Comparison of ENCODE assay signal across 8 cellular contexts in the genomic region with DNA sequence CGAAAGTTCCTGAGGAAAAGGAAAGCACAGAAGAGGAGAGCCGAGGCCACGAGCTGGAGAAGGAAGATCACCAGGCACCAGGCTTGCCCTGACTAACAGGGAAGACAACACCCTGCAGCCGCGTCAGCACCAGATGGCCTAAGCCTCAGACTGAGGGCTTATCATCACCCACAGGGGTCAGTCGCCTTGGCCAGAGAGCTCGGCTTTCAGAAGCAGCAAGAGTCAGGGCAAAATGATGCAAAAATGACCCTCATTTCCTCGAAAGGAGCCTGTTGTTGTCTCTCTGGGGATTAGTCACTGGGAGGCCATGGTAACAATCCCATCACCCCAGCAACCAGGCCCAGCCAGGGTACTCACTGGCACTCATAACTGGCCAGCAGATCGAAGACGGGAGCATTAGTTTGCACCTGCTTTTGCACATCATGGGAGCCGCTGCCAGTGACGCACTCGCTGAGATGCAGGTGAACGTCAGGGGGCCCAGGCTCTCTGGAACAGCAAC. TPM values are rescaled to one million over a fixed set of nuclear protein-coding genes. Genes with fewer than 3 reads are reported as not detected.
DNase-seq lines count a peak whose midpoint lies in the region; ATAC-seq and TF ChIP-seq lines count a peak whose summit lies in the region.

No MANE protein-coding gene starts in this region.

- peaks cover 4 to 46% (median 22%) of the 10 kb centered on the region in 5 donors for H3K36me3 Mint-ChIP-seq in naive thymus-derived CD4-positive, alpha-beta T cell

- H3K9me3 ChIP-seq in esophagus (ENCODE audit: control insufficient read depth in 2 of 2, insufficient read depth in 1 of 2, low read depth in 1 of 2, low read length in 1 of 2) = no peaks in the 10 kb centered on the region
- no peaks in the 10 kb centered on the region for H3K9me3 ChIP-seq in naive thymus-derived CD4-positive, alpha-beta T cell (ENCODE audit: control insufficient read depth in 2 of 3, low read length in 3 of 3)

- peaks cover 0 to 16% (median 0%) of the 10 kb centered on the region in 7 donors for H3K4me1 Mint-ChIP-seq in naive thymus-derived CD4-positive, alpha-beta T cell

- peak overlapping the region; percentile 26 to 87 for H3K27ac ChIP-seq in esophagus (ENCODE audit: low read depth in 2 of 2, low read length in 1 of 2)
- no peak overlapping the region for H3K27ac ChIP-seq in naive thymus-derived CD4-positive, alpha-beta T cell (ENCODE audit: low read depth, low read length)

- CTCF ChIA-PET in BJ (lab: Yijun Ruan, JAX) = interaction anchor here (1.0 to 1.9 kb wide), 3 partner anchors 39 to 322 kb away, joined by 3 to 5 read pairs (median 4); no protein-coding TSS in a partner anchor
- CTCF ChIA-PET in naive thymus-derived CD4-positive, alpha-beta T cell (lab: Charles Lee) = no interaction called here

- peak; percentile 90 for DNase-seq in BJ (ENCODE audit: low read depth)
- DNase-seq in NCI-H82 treated with DMSO at 0.1 percent for 48 hours (lab: John Stamatoyannopoulos, UW; ENCODE audit: unreplicated experiment) = peak; percentile 41
- no peak for DNase-seq in naive thymus-derived CD4-positive, alpha-beta T cell
- DNase-seq in GF-D8 (lab: John Stamatoyannopoulos, UW) = no peak
- no peak for DNase-seq in GM19238 (ENCODE audit: insufficient read length, low spot score)

- WGBS in esophagus, 2 donors = 69% methylated on average over 14 of the region's 14 CpGs

- H3K27me3 ChIP-seq in BJ (ENCODE audit: control insufficient read depth, insufficient read depth, low read length) = no peaks in the 10 kb centered on the region
- H3K27me3 ChIP-seq in esophagus (ENCODE audit: control insufficient read depth in 1 of 2, insufficient read depth in 2 of 2, low read length in 2 of 2) = no peaks in the 10 kb centered on the region
- H3K27me3 ChIP-seq in naive thymus-derived CD4-positive, alpha-beta T cell (ENCODE audit: control insufficient read depth in 2 of 2, insufficient read depth in 2 of 2, low read length in 2 of 2) = no peaks in the 10 kb centered on the region

- H3K4me3 Mint-ChIP-seq in naive thymus-derived CD4-positive, alpha-beta T cell = no peak overlapping the region

- ATAC-seq in naive thymus-derived CD4-positive, alpha-beta T cell = peak; percentile 62
- ATAC-seq in GM18520 (IDR thresholded peaks at IDR 0.05; ENCODE audit: unreplicated experiment) = no peak
- ATAC-seq in HG02870 (IDR thresholded peaks at IDR 0.05; ENCODE audit: unreplicated experiment) = no peak

- H3K9me3 Mint-ChIP-seq in naive thymus-derived CD4-positive, alpha-beta T cell = peaks cover 0 to 2% (median 0%) of the 10 kb centered on the region in 11 donors

- no peaks in the 10 kb centered on the region for H3K27me3 Mint-ChIP-seq in naive thymus-derived CD4-positive, alpha-beta T cell

- intact Hi-C loops in naive thymus-derived CD4-positive, alpha-beta T cell (cut with micrococcal nuclease) = no loop called here

- peak; percentile 31; the same call in 1 of the 2 replicates for TF ChIP-seq CTCF in BJ (IDR thresholded peaks at IDR 0.05; ENCODE audit: insufficient read depth, low read depth, low read length)

- no peak overlapping the region for H3K27ac Mint-ChIP-seq in naive thymus-derived CD4-positive, alpha-beta T cell

- peaks cover 0 to 4% of the 10 kb centered on the region in 2 donors for H3K4me1 ChIP-seq in esophagus (ENCODE audit: control insufficient read depth in 2 of 2, insufficient read depth in 2 of 2, low read length in 1 of 2)
- no peaks in the 10 kb centered on the region for H3K4me1 ChIP-seq in naive thymus-derived CD4-positive, alpha-beta T cell (ENCODE audit: control insufficient read depth in 2 of 2, insufficient read depth in 2 of 2, low read length in 2 of 2)

- H3K4me3 ChIP-seq in BJ (ENCODE audit: low read depth, low read length) = no peak overlapping the region
- H3K4me3 ChIP-seq in esophagus (ENCODE audit: low read depth in 1 of 2, low read length in 2 of 2) = no peak overlapping the region
- H3K4me3 ChIP-seq in naive thymus-derived CD4-positive, alpha-beta T cell (ENCODE audit: low read length) = no peak overlapping the region

- no peaks in the 10 kb centered on the region for H3K36me3 ChIP-seq in BJ (ENCODE audit: control insufficient read depth, insufficient read depth, low read length)
- no peaks in the 10 kb centered on the region for H3K36me3 ChIP-seq in esophagus (ENCODE audit: control insufficient read depth in 2 of 2, insufficient read depth in 2 of 2, low read length in 1 of 2)
- peaks cover 0 to 60% (median 0%) of the 10 kb centered on the region in 3 experiments for H3K36me3 ChIP-seq in naive thymus-derived CD4-positive, alpha-beta T cell (ENCODE audit: control insufficient read depth in 2 of 3, insufficient read depth in 3 of 3, low read length in 3 of 3)

- POLR2A ChIA-PET in BJ (lab: Charles Lee) = no interaction called here
- POLR2A ChIA-PET in naive thymus-derived CD4-positive, alpha-beta T cell (lab: Charles Lee) = no interaction called here

RNA-seq across cellular contexts. Expression of gene ZFP36L2, which starts 42.7 kb away (rescaled TPM):
- polyA plus RNA-seq in BJ (2011; rRNA removed) (4.0 and 6.9 TPM in 2 replicates), esophagus (10 to 100 TPM; 48.1 to 64.2 TPM)
- polyA minus RNA-seq in BJ (2011; rRNA and poly(A)+ RNA removed) = 3.3 and 6.4 TPM in 2 replicates
- total RNA-seq in naive thymus-derived CD4-positive, alpha-beta T cell = 100 to 1,000 TPM; 231 to 747 (median 389) TPM
- polyA plus RNA-seq in naive thymus-derived CD4-positive, alpha-beta T cell = 100 to 1,000 TPM; 252 to 411 TPM

Comparison
In these comparisons a context has a peak if more than half of its experiments do, and no peak if none do; other contexts are left out.
1. DNase-seq: peak in BJ (single experiment) and NCI-H82 treated with DMSO at 0.1 percent for 48 hours (single experiment); none in naive thymus-derived CD4-positive, alpha-beta T cell (0 of 9), GF-D8 (single experiment) and GM19238 (single experiment).